1 cellular context compared by ENCODE assay signal in the genomic region with DNA sequence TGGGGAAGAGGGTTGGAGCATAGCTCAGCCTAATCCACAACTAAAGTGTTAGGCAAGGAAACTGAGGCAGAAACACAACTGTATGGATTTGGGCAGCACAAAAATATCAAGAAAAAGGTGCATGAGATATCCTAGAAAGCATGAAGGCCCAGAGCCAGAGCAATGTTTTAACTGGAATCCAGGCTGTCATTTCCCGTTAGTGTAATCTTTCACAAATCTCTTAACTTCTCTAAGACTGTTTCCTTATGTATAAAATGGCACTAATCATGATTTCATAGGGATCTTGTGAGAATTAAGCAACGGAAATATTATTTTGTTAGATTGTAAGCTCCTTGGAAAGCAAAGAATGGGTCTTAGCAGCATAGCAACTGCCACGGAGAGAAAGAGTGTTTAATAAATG.
TF ChIP-seq lines count a peak whose summit lies in the region.

No MANE protein-coding gene starts in this region.

TF ChIP-seq in A549, 52 proteins besides CTCF, POLR2A, EP300 and RAD21:
- TF ChIP-seq MYC (IDR thresholded peaks at IDR 0.05; ENCODE audit: borderline replicate concordance, low read length) (no peak), GATA3 (IDR thresholded peaks at IDR 0.05; ENCODE audit: borderline replicate concordance) (no peak), RFX5 (IDR thresholded peaks at IDR 0.05) (no peak), KDM1A (IDR thresholded peaks at IDR 0.05; ENCODE audit: low read depth) (no peak), HOXB5 (CRISPR knock-in tag; IDR thresholded peaks at IDR 0.05) (no peak), MAZ (IDR thresholded peaks at IDR 0.05; ENCODE audit: borderline replicate concordance, low read depth, low read length) (no peak), NR3C1 (IDR thresholded peaks at IDR 0.05) (no peak), FOSL2 (IDR thresholded peaks at IDR 0.05) (no peak), FOSL2 (CRISPR knock-in tag; IDR thresholded peaks at IDR 0.05) (no peak)
TF ChIP-seq in A549: peak in this region for 0.
